In genomic region chr17:18981642-18982424, GRCh38 we compare ENCODE assay signal across 1 cellular context.
TF ChIP-seq lines count a peak whose summit lies in the region.

No MANE protein-coding gene starts in this region.

TF ChIP-seq in HEK293, 187 proteins besides CTCF, POLR2A, EP300 and RAD21 (continued from another document and continues in another):
- TF ChIP-seq ZSCAN5A (tag by site-specific recombination; IDR thresholded peaks at IDR 0.05) (no peak), ZNF155 (tag by site-specific recombination; IDR thresholded peaks at IDR 0.05) (no peak), REST (tag by site-specific recombination; IDR thresholded peaks at IDR 0.05) (no peak), ZNF658 (tag by site-specific recombination; IDR thresholded peaks at IDR 0.05) (no peak), ZFP41 (tag by site-specific recombination; IDR thresholded peaks at IDR 0.05; ENCODE audit: borderline replicate concordance) (no peak), ZNF341 (tag by site-specific recombination; IDR thresholded peaks at IDR 0.05; ENCODE audit: low read depth) (no peak), ZNF549 (tag by site-specific recombination; IDR thresholded peaks at IDR 0.05) (no peak), ZNF548 (tag by site-specific recombination; IDR thresholded peaks at IDR 0.05) (no peak), ZNF426 (tag by site-specific recombination; IDR thresholded peaks at IDR 0.05) (no peak), ZBTB49 (tag by site-specific recombination; IDR thresholded peaks at IDR 0.05; ENCODE audit: low read depth) (no peak), SP7 (tag by site-specific recombination; IDR thresholded peaks at IDR 0.05) (peak; percentile 67), ZNF76 (tag by site-specific recombination; IDR thresholded peaks at IDR 0.05; ENCODE audit: borderline replicate concordance, low read depth) (no peak), ZNF266 (tag by site-specific recombination; IDR thresholded peaks at IDR 0.05; ENCODE audit: low read depth) (no peak), PRDM6 (tag by site-specific recombination; IDR thresholded peaks at IDR 0.05) (no peak), ZBTB17 (tag by site-specific recombination; IDR thresholded peaks at IDR 0.05) (peak; percentile 77), ZXDB (tag by site-specific recombination; IDR thresholded peaks at IDR 0.05) (no peak), ZBTB44 (tag by site-specific recombination; IDR thresholded peaks at IDR 0.05) (peak; percentile 96), ZNF585B (tag by site-specific recombination; IDR thresholded peaks at IDR 0.05) (no peak), OVOL3 (tag by site-specific recombination; IDR thresholded peaks at IDR 0.05) (no peak), EGR2 (tag by site-specific recombination; IDR thresholded peaks at IDR 0.05; ENCODE audit: low read depth) (peak; percentile 87), ZNF433 (tag by site-specific recombination; IDR thresholded peaks at IDR 0.05; ENCODE audit: low read depth) (no peak), ZNF837 (tag by site-specific recombination; IDR thresholded peaks at IDR 0.05) (no peak), SP2 (tag by site-specific recombination; IDR thresholded peaks at IDR 0.05) (no peak; the same call in 1 of the 2 replicates), TCF7L2 (IDR thresholded peaks at IDR 0.05; ENCODE audit: borderline replicate concordance, low read depth, low read length) (no peak), GLIS1 (tag by site-specific recombination; IDR thresholded peaks at IDR 0.05) (peak; percentile 93)
- TF ChIP-seq, protein P1, sequence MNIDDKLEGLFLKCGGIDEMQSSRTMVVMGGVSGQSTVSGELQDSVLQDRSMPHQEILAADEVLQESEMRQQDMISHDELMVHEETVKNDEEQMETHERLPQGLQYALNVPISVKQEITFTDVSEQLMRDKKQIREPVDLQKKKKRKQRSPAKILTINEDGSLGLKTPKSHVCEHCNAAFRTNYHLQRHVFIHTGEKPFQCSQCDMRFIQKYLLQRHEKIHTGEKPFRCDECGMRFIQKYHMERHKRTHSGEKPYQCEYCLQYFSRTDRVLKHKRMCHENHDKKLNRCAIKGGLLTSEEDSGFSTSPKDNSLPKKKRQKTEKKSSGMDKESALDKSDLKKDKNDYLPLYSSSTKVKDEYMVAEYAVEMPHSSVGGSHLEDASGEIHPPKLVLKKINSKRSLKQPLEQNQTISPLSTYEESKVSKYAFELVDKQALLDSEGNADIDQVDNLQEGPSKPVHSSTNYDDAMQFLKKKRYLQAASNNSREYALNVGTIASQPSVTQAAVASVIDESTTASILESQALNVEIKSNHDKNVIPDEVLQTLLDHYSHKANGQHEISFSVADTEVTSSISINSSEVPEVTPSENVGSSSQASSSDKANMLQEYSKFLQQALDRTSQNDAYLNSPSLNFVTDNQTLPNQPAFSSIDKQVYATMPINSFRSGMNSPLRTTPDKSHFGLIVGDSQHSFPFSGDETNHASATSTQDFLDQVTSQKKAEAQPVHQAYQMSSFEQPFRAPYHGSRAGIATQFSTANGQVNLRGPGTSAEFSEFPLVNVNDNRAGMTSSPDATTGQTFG (tag by site-specific recombination; IDR thresholded peaks at IDR 0.05; ENCODE audit: borderline replicate concordance), result no peak
- TF ChIP-seq, protein P2, sequence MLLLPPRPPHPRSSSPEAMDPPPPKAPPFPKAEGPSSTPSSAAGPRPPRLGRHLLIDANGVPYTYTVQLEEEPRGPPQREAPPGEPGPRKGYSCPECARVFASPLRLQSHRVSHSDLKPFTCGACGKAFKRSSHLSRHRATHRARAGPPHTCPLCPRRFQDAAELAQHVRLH (tag by site-specific recombination; IDR thresholded peaks at IDR 0.05), result no peak
- TF ChIP-seq, protein P3, sequence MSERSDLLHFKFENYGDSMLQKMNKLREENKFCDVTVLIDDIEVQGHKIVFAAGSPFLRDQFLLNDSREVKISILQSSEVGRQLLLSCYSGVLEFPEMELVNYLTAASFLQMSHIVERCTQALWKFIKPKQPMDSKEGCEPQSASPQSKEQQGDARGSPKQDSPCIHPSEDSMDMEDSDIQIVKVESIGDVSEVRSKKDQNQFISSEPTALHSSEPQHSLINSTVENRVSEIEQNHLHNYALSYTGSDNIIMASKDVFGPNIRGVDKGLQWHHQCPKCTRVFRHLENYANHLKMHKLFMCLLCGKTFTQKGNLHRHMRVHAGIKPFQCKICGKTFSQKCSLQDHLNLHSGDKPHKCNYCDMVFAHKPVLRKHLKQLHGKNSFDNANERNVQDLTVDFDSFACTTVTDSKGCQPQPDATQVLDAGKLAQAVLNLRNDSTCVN (tag by site-specific recombination; optimal IDR thresholded peaks at IDR 0.05), result peak; percentile 31
- TF ChIP-seq, protein P4, sequence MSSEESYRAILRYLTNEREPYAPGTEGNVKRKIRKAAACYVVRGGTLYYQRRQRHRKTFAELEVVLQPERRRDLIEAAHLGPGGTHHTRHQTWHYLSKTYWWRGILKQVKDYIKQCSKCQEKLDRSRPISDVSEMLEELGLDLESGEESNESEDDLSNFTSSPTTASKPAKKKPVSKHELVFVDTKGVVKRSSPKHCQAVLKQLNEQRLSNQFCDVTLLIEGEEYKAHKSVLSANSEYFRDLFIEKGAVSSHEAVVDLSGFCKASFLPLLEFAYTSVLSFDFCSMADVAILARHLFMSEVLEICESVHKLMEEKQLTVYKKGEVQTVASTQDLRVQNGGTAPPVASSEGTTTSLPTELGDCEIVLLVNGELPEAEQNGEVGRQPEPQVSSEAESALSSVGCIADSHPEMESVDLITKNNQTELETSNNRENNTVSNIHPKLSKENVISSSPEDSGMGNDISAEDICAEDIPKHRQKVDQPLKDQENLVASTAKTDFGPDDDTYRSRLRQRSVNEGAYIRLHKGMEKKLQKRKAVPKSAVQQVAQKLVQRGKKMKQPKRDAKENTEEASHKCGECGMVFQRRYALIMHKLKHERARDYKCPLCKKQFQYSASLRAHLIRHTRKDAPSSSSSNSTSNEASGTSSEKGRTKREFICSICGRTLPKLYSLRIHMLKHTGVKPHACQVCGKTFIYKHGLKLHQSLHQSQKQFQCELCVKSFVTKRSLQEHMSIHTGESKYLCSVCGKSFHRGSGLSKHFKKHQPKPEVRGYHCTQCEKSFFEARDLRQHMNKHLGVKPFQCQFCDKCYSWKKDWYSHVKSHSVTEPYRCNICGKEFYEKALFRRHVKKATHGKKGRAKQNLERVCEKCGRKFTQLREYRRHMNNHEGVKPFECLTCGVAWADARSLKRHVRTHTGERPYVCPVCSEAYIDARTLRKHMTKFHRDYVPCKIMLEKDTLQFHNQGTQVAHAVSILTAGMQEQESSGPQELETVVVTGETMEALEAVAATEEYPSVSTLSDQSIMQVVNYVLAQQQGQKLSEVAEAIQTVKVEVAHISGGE (tag by site-specific recombination; conservative IDR thresholded peaks at IDR 0.05; ENCODE audit: low read depth), result no peak
- TF ChIP-seq, protein P5, sequence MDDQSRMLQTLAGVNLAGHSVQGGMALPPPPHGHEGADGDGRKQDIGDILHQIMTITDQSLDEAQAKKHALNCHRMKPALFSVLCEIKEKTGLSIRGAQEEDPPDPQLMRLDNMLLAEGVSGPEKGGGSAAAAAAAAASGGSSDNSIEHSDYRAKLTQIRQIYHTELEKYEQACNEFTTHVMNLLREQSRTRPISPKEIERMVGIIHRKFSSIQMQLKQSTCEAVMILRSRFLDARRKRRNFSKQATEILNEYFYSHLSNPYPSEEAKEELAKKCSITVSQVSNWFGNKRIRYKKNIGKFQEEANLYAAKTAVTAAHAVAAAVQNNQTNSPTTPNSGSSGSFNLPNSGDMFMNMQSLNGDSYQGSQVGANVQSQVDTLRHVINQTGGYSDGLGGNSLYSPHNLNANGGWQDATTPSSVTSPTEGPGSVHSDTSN (CRISPR knock-in tag; IDR thresholded peaks at IDR 0.05), result no peak
- TF ChIP-seq, protein P6, sequence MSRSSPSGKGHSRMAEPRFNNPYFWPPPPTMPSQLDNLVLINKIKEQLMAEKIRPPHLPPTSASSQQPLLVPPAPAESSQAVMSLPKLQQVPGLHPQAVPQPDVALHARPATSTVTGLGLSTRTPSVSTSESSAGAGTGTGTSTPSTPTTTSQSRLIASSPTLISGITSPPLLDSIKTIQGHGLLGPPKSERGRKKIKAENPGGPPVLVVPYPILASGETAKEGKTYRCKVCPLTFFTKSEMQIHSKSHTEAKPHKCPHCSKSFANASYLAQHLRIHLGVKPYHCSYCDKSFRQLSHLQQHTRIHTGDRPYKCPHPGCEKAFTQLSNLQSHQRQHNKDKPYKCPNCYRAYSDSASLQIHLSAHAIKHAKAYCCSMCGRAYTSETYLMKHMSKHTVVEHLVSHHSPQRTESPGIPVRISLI (tag by site-specific recombination; IDR thresholded peaks at IDR 0.05), result no peak
- TF ChIP-seq, protein P7, sequence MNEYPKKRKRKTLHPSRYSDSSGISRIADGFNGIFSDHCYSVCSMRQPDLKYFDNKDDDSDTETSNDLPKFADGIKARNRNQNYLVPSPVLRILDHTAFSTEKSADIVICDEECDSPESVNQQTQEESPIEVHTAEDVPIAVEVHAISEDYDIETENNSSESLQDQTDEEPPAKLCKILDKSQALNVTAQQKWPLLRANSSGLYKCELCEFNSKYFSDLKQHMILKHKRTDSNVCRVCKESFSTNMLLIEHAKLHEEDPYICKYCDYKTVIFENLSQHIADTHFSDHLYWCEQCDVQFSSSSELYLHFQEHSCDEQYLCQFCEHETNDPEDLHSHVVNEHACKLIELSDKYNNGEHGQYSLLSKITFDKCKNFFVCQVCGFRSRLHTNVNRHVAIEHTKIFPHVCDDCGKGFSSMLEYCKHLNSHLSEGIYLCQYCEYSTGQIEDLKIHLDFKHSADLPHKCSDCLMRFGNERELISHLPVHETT (tag by site-specific recombination; IDR thresholded peaks at IDR 0.05), result no peak
